Comparison of ENCODE assay signal across 8 cellular contexts in the genomic region with DNA sequence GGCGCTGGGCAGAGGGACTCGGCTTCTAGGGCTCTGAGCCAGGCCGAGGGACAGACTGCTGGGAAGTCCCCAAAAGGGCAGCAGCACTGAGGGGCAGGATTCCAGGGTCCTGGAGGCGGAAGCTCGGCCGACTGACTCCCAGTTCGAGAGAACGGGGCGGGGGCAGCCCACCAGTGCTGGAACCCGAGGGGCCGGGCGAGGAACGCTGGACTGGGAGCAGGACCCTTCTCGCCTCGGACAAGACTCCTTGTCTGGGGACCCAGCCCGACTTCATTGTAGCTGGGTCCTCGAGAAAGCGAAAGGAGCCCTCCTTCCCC. TPM values are rescaled to one million over a fixed set of nuclear protein-coding genes. Genes with fewer than 3 reads are reported as not detected.
DNase-seq lines count a peak whose midpoint lies in the region; ATAC-seq and TF ChIP-seq lines count a peak whose summit lies in the region.

No MANE protein-coding gene starts in this region.

- peaks cover 10% of the 10 kb centered on the region; the same call in 1 of the 2 replicates for H3K79me2 ChIP-seq in SU-DHL-6 (ENCODE audit: insufficient read depth, low read length)

- H4K20me1 ChIP-seq in SU-DHL-6 (ENCODE audit: low read depth, low read length): no peaks in the 10 kb centered on the region

- DNase-seq in foreskin keratinocyte (no peak), DMS 273 (lab: John Stamatoyannopoulos, UW; ENCODE audit: unreplicated experiment) (no peak)

- H3K4me1 ChIP-seq in foreskin keratinocyte: no peaks in the 10 kb centered on the region

- no peaks in the 10 kb centered on the region for H3K27me3 ChIP-seq in SU-DHL-6 (ENCODE audit: low read length)
- no peaks in the 10 kb centered on the region for H3K27me3 ChIP-seq in foreskin keratinocyte

- H3F3A ChIP-seq in SU-DHL-6 (ENCODE audit: insufficient read depth): peaks cover 11% of the 10 kb centered on the region; the same call in 1 of the 2 replicates

- no peaks in the 10 kb centered on the region for H3K9me3 ChIP-seq in SU-DHL-6 (ENCODE audit: insufficient read depth, low read length)

- H3K9ac ChIP-seq in SU-DHL-6 (ENCODE audit: low read length): peak overlapping the region; percentile 93

- no peaks in the 10 kb centered on the region for H3K36me3 ChIP-seq in SU-DHL-6 (ENCODE audit: low read length)

- H3K4me3 ChIP-seq in SU-DHL-6 (ENCODE audit: insufficient read depth, low read length, poor library complexity, severe bottlenecking): peak overlapping the region; percentile 82
- peak overlapping the region; percentile 74 to 99 (median 95) for H3K4me3 ChIP-seq in skin epidermis

- H3K9me2 ChIP-seq in SU-DHL-6 (replicated peaks; ENCODE audit: insufficient read depth, low read length): no peaks in the 10 kb centered on the region

- H2AFZ ChIP-seq in SU-DHL-6 (ENCODE audit: low read depth, low read length, severe bottlenecking): peak overlapping the region; percentile 81

- H3K4me2 ChIP-seq in SU-DHL-6 (ENCODE audit: low read depth, low read length, poor library complexity, severe bottlenecking): peak overlapping the region; percentile 97

- ATAC-seq in GM21717 (IDR thresholded peaks at IDR 0.05; ENCODE audit: unreplicated experiment) (peak; percentile 24), foreskin keratinocyte (no peak), HG03108 (IDR thresholded peaks at IDR 0.05; ENCODE audit: unreplicated experiment) (no peak), GM19467 (IDR thresholded peaks at IDR 0.05; ENCODE audit: unreplicated experiment) (no peak), HG03139 (IDR thresholded peaks at IDR 0.05; ENCODE audit: unreplicated experiment) (no peak)

- H3K27ac ChIP-seq in SU-DHL-6 (ENCODE audit: low read depth, low read length): peak overlapping the region; percentile 59
- H3K27ac ChIP-seq in foreskin keratinocyte: peak overlapping the region; percentile 57
- H3K27ac ChIP-seq in skin epidermis: peak overlapping the region; percentile 43 to 99 (median 95)

- no peak for TF ChIP-seq CTCF in SU-DHL-6 (IDR thresholded peaks at IDR 0.05; ENCODE audit: insufficient read depth, low read length, poor library complexity, severe bottlenecking)
- TF ChIP-seq CTCF in foreskin keratinocyte (conservative IDR thresholded peaks at IDR 0.05): no peak

RNA-seq across cellular contexts. Expression of gene CAMTA2, which starts 0.2 kb away (rescaled TPM):
- 20.2 and 25.4 TPM in 2 replicates for total RNA-seq in foreskin keratinocyte
- 31.0 and 36.1 TPM in 2 replicates for polyA plus RNA-seq in foreskin keratinocyte

RNA-seq across cellular contexts. Expression of gene INCA1, which starts 9.6 kb away (rescaled TPM):
- 0.14 TPM in 2 replicates for total RNA-seq in foreskin keratinocyte
- 0.35 and 0.37 TPM in 2 replicates for polyA plus RNA-seq in foreskin keratinocyte

RNA-seq across cellular contexts. Expression of gene KIF1C, which starts 10.0 kb away (rescaled TPM):
- total RNA-seq in foreskin keratinocyte: 106 and 110 TPM in 2 replicates
- polyA plus RNA-seq in foreskin keratinocyte: 58.4 and 59.5 TPM in 2 replicates

RNA-seq across cellular contexts. Expression of gene SPAG7, which starts 20.1 kb away (rescaled TPM):
- 74.4 and 85.3 TPM in 2 replicates for total RNA-seq in foreskin keratinocyte
- 103 and 113 TPM in 2 replicates for polyA plus RNA-seq in foreskin keratinocyte

RNA-seq across cellular contexts. Expression of gene ENO3, which starts 36.8 kb away (rescaled TPM):
- 1.8 and 2.0 TPM in 2 replicates for total RNA-seq in foreskin keratinocyte
- polyA plus RNA-seq in foreskin keratinocyte: 2.7 and 3.2 TPM in 2 replicates
